In genomic region chr19:57888494-57889231, GRCh38 we compare ENCODE assay signal across 7 cellular contexts. TPM values are rescaled to one million over a fixed set of nuclear protein-coding genes. Genes with fewer than 3 reads are reported as not detected.
DNase-seq lines count a peak whose midpoint lies in the region; ATAC-seq and TF ChIP-seq lines count a peak whose summit lies in the region.

TSS of gene ZNF814 (minus strand) at chr19:57889037. CDS start at chr19:57888802, 235 bp downstream.

- peak within 1 kb of the TSS; percentile 99 for H3K4me3 Mint-ChIP-seq in WTC11

- POLR2A ChIA-PET in WTC11 (lab: Charles Lee) = interaction anchor here (0.6 to 1.6 kb wide), 5 partner anchors 18 to 28 kb away, joined by 3 to 5 read pairs (median 4); partner anchors contain the start of gene ZNF417

- peak within 1 kb of the TSS; percentile 98 for H2AFZ ChIP-seq in mammary epithelial cell (ENCODE audit: low read depth, low read length)

- 3% methylated on average over 21 of the region's 44 CpGs for WGBS in mammary epithelial cell (ENCODE audit: low coverage, missing lambda C conversion rate)

- intact Hi-C loops in mammary epithelial cell (cut with micrococcal nuclease) = no loop called here

- peak within 1 kb of the TSS; percentile 99 for H3K4me3 ChIP-seq in HUES48 (ENCODE audit: low read depth, low read length)
- H3K4me3 ChIP-seq in mammary epithelial cell (replicated peaks in 1 of 3; ENCODE audit: insufficient read depth in 1 of 3, low read depth in 2 of 3, low read length in 3 of 3) = peak within 1 kb of the TSS; percentile 71 to 81 (median 74)
- peak within 1 kb of the TSS; percentile 45 to 84 (median 57) for H3K4me3 ChIP-seq in skin epidermis

- dilution Hi-C loops in mammary epithelial cell (cut with HindIII; ENCODE audit: low sequenced_read_pairs) = no loop called here

- H3K9me3 Mint-ChIP-seq in WTC11 = no peaks in the 10 kb centered on the region

- H3K27me3 ChIP-seq in HUES48 (ENCODE audit: control insufficient read depth, insufficient read depth, low read length) (no peaks in the 10 kb centered on the region), mammary epithelial cell (ENCODE audit: insufficient read depth, low read length) (no peaks in the 10 kb centered on the region)

- peaks cover 46% of the 10 kb centered on the region for H3K79me2 ChIP-seq in mammary epithelial cell (ENCODE audit: insufficient read depth, low read length)

- H3K4me1 ChIP-seq in HUES48 (ENCODE audit: control insufficient read depth, insufficient read depth, low read length) (peaks cover 18% of the 10 kb centered on the region), mammary epithelial cell (ENCODE audit: insufficient read depth, low read length) (no peaks in the 10 kb centered on the region)

- H3K36me3 Mint-ChIP-seq in WTC11 = peaks cover 39% of the 10 kb centered on the region

- H3K9me3 ChIP-seq in HUES48 (ENCODE audit: control insufficient read depth, insufficient read depth, low read length) (no peaks in the 10 kb centered on the region), mammary epithelial cell (replicated peaks; ENCODE audit: insufficient read depth, low read length) (no peaks in the 10 kb centered on the region)

- no peaks in the 10 kb centered on the region for H3K27me3 Mint-ChIP-seq in WTC11 (ENCODE audit: low read depth)

- H3K27ac ChIP-seq in HUES48 (ENCODE audit: low read depth, low read length) = peak within 1 kb of the TSS; percentile 96
- peak within 1 kb of the TSS; percentile 53 for H3K27ac ChIP-seq in mammary epithelial cell (ENCODE audit: insufficient read depth, low read depth, low read length)
- H3K27ac ChIP-seq in skin epidermis = peak within 1 kb of the TSS in 18 of 21 experiments; percentile 5 to 76 (median 62)

- H3K9ac ChIP-seq in HUES48 (ENCODE audit: low read depth, low read length) (peak within 1 kb of the TSS; percentile 99), mammary epithelial cell (ENCODE audit: insufficient read depth, low read length) (peak within 1 kb of the TSS; percentile 54)

- H3K36me3 ChIP-seq in HUES48 (ENCODE audit: control insufficient read depth, insufficient read depth, low read length) = peaks cover 28% of the 10 kb centered on the region
- no peaks in the 10 kb centered on the region for H3K36me3 ChIP-seq in mammary epithelial cell (ENCODE audit: insufficient read depth, low read length)

- H3K27ac Mint-ChIP-seq in WTC11 = peak within 1 kb of the TSS; percentile 99

- no TSS peak for BruUV-seq in mammary epithelial cell (replicated peaks; lab: Mats Ljungman, UMichigan)

- in situ Hi-C loops in mammary epithelial cell (cut with MboI; ENCODE audit: low sequenced_read_pairs in 2 of 2) = no loop called here

- peak; percentile 94 for DNase-seq in WTC11 (ENCODE audit: low spot score)
- peak; percentile 74 for DNase-seq in mammary epithelial cell
- peak; percentile 86 for DNase-seq in iPS-NIHi7 (ENCODE audit: extremely low spot score)
- no peak for DNase-seq in MV-4-11 (lab: John Stamatoyannopoulos, UW)

- no peaks in the 10 kb centered on the region for H4K20me1 ChIP-seq in mammary epithelial cell (ENCODE audit: insufficient read depth, low read length)

- ATAC-seq in GM18909 (IDR thresholded peaks at IDR 0.05; ENCODE audit: poor library complexity, unreplicated experiment) (peak; percentile 67), WTC11 (peak; percentile 92)

- CTCF ChIA-PET in WTC11 (lab: Charles Lee) (interaction anchor here (0.7 to 1.7 kb wide), 5 partner anchors 10 to 161 kb away, joined by 3 to 7 read pairs (median 4); partner anchors contain the start of gene ZNF417), mammary epithelial cell (lab: Charles Lee; ENCODE audit: low non-redundant PET) (no interaction called here)

- TF ChIP-seq CTCF in WTC11 (IDR thresholded peaks at IDR 0.05) = peak; percentile 46; the same call in 1 of the 2 replicates
- peak in 1 of 2 donors; percentile 52 for TF ChIP-seq CTCF in mammary epithelial cell (conservative IDR thresholded peaks at IDR 0.05 in 1 of 2, IDR thresholded peaks at IDR 0.05 in 1 of 2; ENCODE audit: extremely low read depth in 1 of 2, insufficient read depth in 1 of 2, low read depth in 1 of 2, low read length in 2 of 2)

- peaks cover 44% of the 10 kb centered on the region for H3K4me1 Mint-ChIP-seq in WTC11

- H3K4me2 ChIP-seq in mammary epithelial cell (ENCODE audit: insufficient read depth, low read depth, low read length) = peak within 1 kb of the TSS; percentile 92

TF ChIP-seq in WTC11, 78 proteins besides CTCF, POLR2A, EP300 and RAD21 (continues in another document):
- TF ChIP-seq ESRRA (CRISPR knock-in tag; IDR thresholded peaks at IDR 0.05; ENCODE audit: borderline replicate concordance) = no peak
- TF ChIP-seq MAX (CRISPR knock-in tag; IDR thresholded peaks at IDR 0.05) = peak; percentile 91
- no peak for TF ChIP-seq MLX (CRISPR knock-in tag; IDR thresholded peaks at IDR 0.05)
- TF ChIP-seq FOXP4 (CRISPR knock-in tag; IDR thresholded peaks at IDR 0.05) = no peak
- TF ChIP-seq ZBTB21 (CRISPR knock-in tag; IDR thresholded peaks at IDR 0.05; ENCODE audit: borderline replicate concordance) = no peak
- TF ChIP-seq SP1 (CRISPR knock-in tag; conservative IDR thresholded peaks at IDR 0.05) = peak; percentile 47; the same call in 1 of the 2 replicates
- no peak for TF ChIP-seq ZNF317 (CRISPR knock-in tag; IDR thresholded peaks at IDR 0.05; ENCODE audit: borderline replicate concordance, low read depth)
- no peak for TF ChIP-seq SMAD3 (CRISPR knock-in tag; IDR thresholded peaks at IDR 0.05; ENCODE audit: borderline replicate concordance)
- no peak for TF ChIP-seq JAZF1 (CRISPR knock-in tag; IDR thresholded peaks at IDR 0.05)
- TF ChIP-seq TCF7 (CRISPR knock-in tag; IDR thresholded peaks at IDR 0.05; ENCODE audit: low read depth) = no peak
- TF ChIP-seq ATF3 (CRISPR knock-in tag; conservative IDR thresholded peaks at IDR 0.05) = no peak
- no peak for TF ChIP-seq TP53 (CRISPR knock-in tag; IDR thresholded peaks at IDR 0.05)
- TF ChIP-seq ZMAT4 (CRISPR knock-in tag; IDR thresholded peaks at IDR 0.05) = no peak
- peak; percentile 66 for TF ChIP-seq PRDM15 (CRISPR knock-in tag; IDR thresholded peaks at IDR 0.05)

RNA-seq across cellular contexts. Expression of gene ZNF814, which starts in this region (rescaled TPM):
- total RNA-seq in WTC11 (2021) (60.7 to 80.8 TPM (median 77.8 TPM) in 3 replicates), mammary epithelial cell (10 to 100 TPM in 1 of 2 donors, 1 to 10 TPM in 1; 4.3 to 11.7 TPM)
- polyA plus RNA-seq in mammary epithelial cell = 8.7 TPM
- polyA minus RNA-seq in mammary epithelial cell = 53.5 TPM
